In the genomic region with DNA sequence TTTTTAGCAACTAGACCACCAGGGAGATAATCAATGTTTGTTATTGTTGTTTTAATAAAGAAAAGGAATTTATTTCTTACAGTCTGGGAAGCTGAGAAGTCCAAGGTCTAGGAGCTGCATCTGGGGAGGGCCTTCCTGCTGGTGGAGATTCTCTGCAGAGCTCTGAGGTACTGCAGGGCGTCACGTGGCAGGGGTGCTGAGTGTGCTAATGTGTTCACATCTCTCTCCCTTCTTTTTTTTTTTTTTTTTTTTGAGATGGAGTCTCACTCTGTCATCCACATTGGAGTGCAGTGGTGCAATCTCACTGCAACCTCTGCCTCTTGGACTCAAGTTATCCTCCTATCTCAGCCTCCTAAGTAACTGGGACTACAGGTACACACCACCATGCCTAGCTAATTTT, we compare ENCODE assay signal across 8 cellular contexts.
"Had no signal": no experiment of that assay in that cellular context is flagged by ENCODE, and none has a peak within 500 bp of the region (broad histone marks: within the 10 kb centered on the region; RNA-seq: fewer than 3 reads in every experiment).

No MANE protein-coding gene starts in this region.

- ATAC-seq: GM12878 had no signal

- FAIRE-seq: G401.6, GM12878, GM12891, GM12892, GM18507, GM19239 had no signal

- H3K4me3 ChIP-seq: GM12878 had no signal

- DNase-seq: GDM1, GF-D8 had no signal
